ENCODE assay signal across 9 cellular contexts in genomic region chr14:53412819-53413664, GRCh38.
DNase-seq lines count a peak whose midpoint lies in the region; ATAC-seq and TF ChIP-seq lines count a peak whose summit lies in the region.
"Had no signal": no experiment of that assay in that cellular context is flagged by ENCODE, and none has a peak within 500 bp of the region (broad histone marks: within the 10 kb centered on the region; RNA-seq: fewer than 3 reads in every experiment).

No MANE protein-coding gene starts in this region.

- H3K36me3 ChIP-seq in Panc1 (ENCODE audit: control insufficient read depth, insufficient read depth, low read length) (no peaks in the 10 kb centered on the region), aorta (ENCODE audit: control insufficient read depth in 1 of 2, insufficient read depth in 2 of 2, low read length in 1 of 2) (no peaks in the 10 kb centered on the region)

- intact Hi-C loops in Panc1 (cut with micrococcal nuclease; ENCODE audit: unreplicated experiment) = no loop called here
- intact Hi-C loops in aorta (cut with DNase I) = no loop called here

- H3K9me3 ChIP-seq in Panc1 (ENCODE audit: control insufficient read depth, insufficient read depth, low read depth, low read length) (no peaks in the 10 kb centered on the region), aorta (ENCODE audit: control insufficient read depth, low read length) (no peaks in the 10 kb centered on the region)

- POLR2A ChIA-PET in Panc1 (lab: Charles Lee) = no interaction called here

- BruUV-seq in Panc1 (replicated peaks; lab: Mats Ljungman, UMichigan) = no TSS peak

- H3K4me1 ChIP-seq in Panc1 (ENCODE audit: control insufficient read depth, insufficient read depth, low read length) (no peaks in the 10 kb centered on the region), aorta (ENCODE audit: control insufficient read depth in 1 of 2, insufficient read depth in 2 of 2, low read length in 2 of 2) (no peaks in the 10 kb centered on the region)

- no peak overlapping the region for H3K4me3 ChIP-seq in Panc1 (ENCODE audit: low read depth in 2 of 2, low read length in 2 of 2)
- H3K4me3 ChIP-seq in foreskin fibroblast (ENCODE audit: low read depth in 1 of 2, low read length in 2 of 2) = no peak overlapping the region
- H3K4me3 ChIP-seq in aorta (ENCODE audit: low read length in 2 of 2) = no peak overlapping the region

- in situ Hi-C loops in GM13977 (cut with MboI; ENCODE audit: low pct_unique_long_range_greater_than_20kb, low sequenced_read_pairs, unreplicated experiment) (no loop called here), Panc1 (cut with HindIII; ENCODE audit: low pct_unique_long_range_greater_than_20kb, low sequenced_read_pairs) (no loop called here)

- DNase-seq in AG09319 (ENCODE audit: extremely low read depth, low read depth) (no peak), GM13977 (ENCODE audit: low spot score) (peak; percentile 10), Panc1 (ENCODE audit: low read depth, low spot score) (peak; percentile 2), foreskin fibroblast (peak in 1 of 2 donors; percentile 45), aorta (no peak), GF-D8 (lab: John Stamatoyannopoulos, UW) (no peak)
- no peak for DNase-seq in stimulated activated CD4-positive, alpha-beta T cell treated with anti-CD3 and anti-CD28 coated beads, Interleukin-4, amount 100 ng/mL, for 24 hours
- DNase-seq: stimulated activated CD4-positive, alpha-beta T cell treated with anti-CD3 and anti-CD28 coated beads, Interleukin-15, amount 100 ng/mL, for 24 hours had no signal

- 75% methylated on average over 1 of the region's 1 CpG for WGBS in aorta, 2 donors

- CTCF ChIA-PET in Panc1 (lab: Charles Lee) = no interaction called here

- H3K27ac ChIP-seq in Panc1 (ENCODE audit: low read length) (no peak overlapping the region), aorta (ENCODE audit: low read depth in 1 of 2, low read length in 2 of 2) (no peak overlapping the region)

- ATAC-seq in Panc1 (no peak), aorta (ENCODE audit: low FRiP score) (no peak), HG03139 (IDR thresholded peaks at IDR 0.05; ENCODE audit: unreplicated experiment) (no peak)

- H3K27me3 ChIP-seq in Panc1 (ENCODE audit: control insufficient read depth, insufficient read depth, low read length) (no peaks in the 10 kb centered on the region), aorta (ENCODE audit: control insufficient read depth in 1 of 2, insufficient read depth in 2 of 2, low read length in 1 of 2) (no peaks in the 10 kb centered on the region)

- TF ChIP-seq CTCF in AG09319 (IDR thresholded peaks at IDR 0.05; ENCODE audit: low read depth, low read length) (peak; percentile 37), GM13977 (IDR thresholded peaks at IDR 0.05; ENCODE audit: extremely low read depth, insufficient read depth, missing control alignments) (peak; percentile 47), Panc1 (IDR thresholded peaks at IDR 0.05) (peak; percentile 29), foreskin fibroblast (IDR thresholded peaks at IDR 0.05; ENCODE audit: low read depth, low read length) (peak; percentile 44)

Comparison
In these comparisons a context has a peak if more than half of its experiments do, and no peak if none do; other contexts are left out.
1. DNase-seq: peak in GM13977 (single experiment) and Panc1 (single experiment); none in AG09319 (single experiment), aorta (0 of 2), stimulated activated CD4-positive, alpha-beta T cell treated with anti-CD3 and anti-CD28 coated beads, Interleukin-4, amount 100 ng/mL, for 24 hours (single experiment) and GF-D8 (single experiment).
2. Peak in every context shown above with its lines, with median percentiles within 50 percentile points of each other: CTCF ChIP-seq.